1 cellular context compared by ENCODE assay signal in genomic region chr6:31776961-31777666, GRCh38.
A peak's percentile ranks its signal among the peaks of the same experiment; 100 is the strongest.
TF ChIP-seq lines count a peak whose summit lies in the region.

Gene VWA7, minus strand, starts transcription at chr6:31777328. Its CDS starts 549 bp downstream, at chr6:31776779.

TF ChIP-seq in K562, 482 proteins besides CTCF, POLR2A, EP300 and RAD21 (continued from another document and continues in another):
- TF ChIP-seq ZNF318 (IDR thresholded peaks at IDR 0.05; ENCODE audit: borderline replicate concordance in 1 of 2, low read depth in 1 of 2), result peak in 1 of 2 experiments; percentile 87; a peak in 2 of 4 replicates
- no peak for TF ChIP-seq ZNF407 (IDR thresholded peaks at IDR 0.05; ENCODE audit: low read depth)
- TF ChIP-seq KLF16 (IDR thresholded peaks at IDR 0.05), result peak; percentile 95
- TF ChIP-seq KAT2B (IDR thresholded peaks at IDR 0.05; ENCODE audit: low read depth, low read length), result peak; percentile 47
- TF ChIP-seq CSDE1 (IDR thresholded peaks at IDR 0.05), result no peak
- peak; percentile 99 for TF ChIP-seq MAZ (CRISPR knock-in tag; conservative IDR thresholded peaks at IDR 0.05 in 1 of 2, IDR thresholded peaks at IDR 0.05 in 1 of 2)
- no peak for TF ChIP-seq PTRF (tag; IDR thresholded peaks at IDR 0.05)
- TF ChIP-seq XRCC3 (IDR thresholded peaks at IDR 0.05), result no peak
- peak; percentile 89 for TF ChIP-seq BRD9 (IDR thresholded peaks at IDR 0.05; ENCODE audit: low read depth, partially characterized antibody)
- TF ChIP-seq NR2F6 (CRISPR knock-in tag; IDR thresholded peaks at IDR 0.05), result no peak; the same call in 1 of the 2 replicates
- TF ChIP-seq DNMT1 (IDR thresholded peaks at IDR 0.05), result no peak; the same call in 1 of the 2 replicates
- TF ChIP-seq MYBL2 (IDR thresholded peaks at IDR 0.05; ENCODE audit: low read depth), result no peak
- TF ChIP-seq MYBL2 (CRISPR knock-in tag; IDR thresholded peaks at IDR 0.05; ENCODE audit: borderline replicate concordance), result no peak
- TF ChIP-seq CGGBP1 (CRISPR knock-in tag; IDR thresholded peaks at IDR 0.05), result 0 out of 2 replicates have a peak, but pooled peaks have one; percentile 28
- no peak for TF ChIP-seq GTF2B (IDR thresholded peaks at IDR 0.05; ENCODE audit: extremely low read depth, insufficient read length)
- peak; percentile 68 to 92; a peak in 2 of 4 replicates for TF ChIP-seq SIN3A (IDR thresholded peaks at IDR 0.05; ENCODE audit: borderline replicate concordance in 2 of 2, control insufficient read depth in 1 of 2, low read depth in 2 of 2, low read length in 2 of 2)
- TF ChIP-seq CBX8 (IDR thresholded peaks at IDR 0.05; ENCODE audit: borderline replicate concordance, extremely low read depth, low read depth, low read length, poor library complexity, severe bottlenecking), result no peak
- peak; percentile 52; the same call in 1 of the 2 replicates for TF ChIP-seq HCFC1 (IDR thresholded peaks at IDR 0.05; ENCODE audit: low read depth, low read length)
- TF ChIP-seq MCM5 (IDR thresholded peaks at IDR 0.05; ENCODE audit: low read depth), result no peak
- peak; percentile 10; the same call in 1 of the 2 replicates for TF ChIP-seq KLF6 (CRISPR knock-in tag; IDR thresholded peaks at IDR 0.05; ENCODE audit: borderline replicate concordance)
- no peak for TF ChIP-seq BRD4 (IDR thresholded peaks at IDR 0.05)
- TF ChIP-seq HDGF (IDR thresholded peaks at IDR 0.05), result no peak; the same call in 1 of the 2 replicates
- 0 out of 2 replicates have a peak, but pooled peaks have one; percentile 16 for TF ChIP-seq RFX7 (CRISPR knock-in tag; IDR thresholded peaks at IDR 0.05)
- TF ChIP-seq CEBPB (tag; IDR thresholded peaks at IDR 0.05), result no peak
- peak; percentile 43; the same call in 1 of the 2 replicates for TF ChIP-seq ZBTB26 (CRISPR knock-in tag; IDR thresholded peaks at IDR 0.05)
- peak; percentile 99 for TF ChIP-seq VEZF1 (CRISPR knock-in tag; IDR thresholded peaks at IDR 0.05)
- peak; percentile 59 to 80; a peak in 2 of 4 replicates for TF ChIP-seq FOXK2 (conservative IDR thresholded peaks at IDR 0.05 in 1 of 2, IDR thresholded peaks at IDR 0.05 in 1 of 2; ENCODE audit: low read depth in 2 of 2)
- no peak for TF ChIP-seq BDP1 (IDR thresholded peaks at IDR 0.05; ENCODE audit: insufficient read depth, insufficient read length)
- TF ChIP-seq KDM4B (IDR thresholded peaks at IDR 0.05; ENCODE audit: borderline replicate concordance in 2 of 2, low read depth in 1 of 2), result peak in 1 of 2 experiments; percentile 95; a peak in 1 of 4 replicates
- TF ChIP-seq TGIF2 (CRISPR knock-in tag; IDR thresholded peaks at IDR 0.05), result no peak
- no peak for TF ChIP-seq SP2 (IDR thresholded peaks at IDR 0.05; ENCODE audit: extremely low read depth, low read depth, low read length, poor library complexity, severe bottlenecking)
- TF ChIP-seq NFYB (IDR thresholded peaks at IDR 0.05; ENCODE audit: extremely low read depth, insufficient read length), result no peak
- no peak for TF ChIP-seq ILF3 (IDR thresholded peaks at IDR 0.05; ENCODE audit: borderline replicate concordance)
- peak; percentile 67 for TF ChIP-seq E2F3 (CRISPR knock-in tag; IDR thresholded peaks at IDR 0.05)
- TF ChIP-seq ZSCAN32 (CRISPR knock-in tag; IDR thresholded peaks at IDR 0.05), result no peak
- peak; percentile 20; the same call in 1 of the 2 replicates for TF ChIP-seq ZNF134 (CRISPR knock-in tag; conservative IDR thresholded peaks at IDR 0.05)
- no peak for TF ChIP-seq MXD1 (CRISPR knock-in tag; IDR thresholded peaks at IDR 0.05; ENCODE audit: borderline replicate concordance, poor library complexity, severe bottlenecking)
- no peak for TF ChIP-seq GATA2 (CRISPR knock-in tag; IDR thresholded peaks at IDR 0.05)
- peak; percentile 87 for TF ChIP-seq ZNF584 (CRISPR knock-in tag; IDR thresholded peaks at IDR 0.05; ENCODE audit: low read depth)
- no peak for TF ChIP-seq ZNF232 (CRISPR knock-in tag; IDR thresholded peaks at IDR 0.05)
- no peak for TF ChIP-seq ARID2 (IDR thresholded peaks at IDR 0.05)
- no peak for TF ChIP-seq ZNF79 (CRISPR knock-in tag; IDR thresholded peaks at IDR 0.05; ENCODE audit: low read depth)
- TF ChIP-seq ZNF224 (CRISPR knock-in tag; IDR thresholded peaks at IDR 0.05), result no peak
- no peak for TF ChIP-seq ZNF561 (CRISPR knock-in tag; conservative IDR thresholded peaks at IDR 0.05)
- no peak for TF ChIP-seq BMI1 (IDR thresholded peaks at IDR 0.05; ENCODE audit: low read length)
- TF ChIP-seq JUNB (CRISPR knock-in tag; conservative IDR thresholded peaks at IDR 0.05), result no peak
